Comparison of ENCODE assay signal across 12 cellular contexts in genomic region chr7:73971701-73972341, GRCh38. TPM values are rescaled to one million over a fixed set of nuclear protein-coding genes. Genes with fewer than 3 reads are reported as not detected.
A peak's percentile ranks its signal among the peaks of the same experiment; 100 is the strongest.
DNase-seq lines count a peak whose midpoint lies in the region; ATAC-seq, FAIRE-seq and TF ChIP-seq lines count a peak whose summit lies in the region.
"Had no signal": no experiment of that assay in that cellular context is flagged by ENCODE, and none has a peak within 500 bp of the region (broad histone marks: within the 10 kb centered on the region; RNA-seq: fewer than 3 reads in every experiment).

No MANE protein-coding gene starts in this region.

- DNase-seq in activated effector memory CD4-positive, alpha-beta T cell treated with anti-CD3 and anti-CD28 coated beads, Interleukin-2, amount 50 U/mL, for 16 hours: peak; percentile 56
- no peak for DNase-seq in activated effector memory CD4-positive, alpha-beta T cell treated with Interleukin-2 at 50 U/mL for 16 hours
- DNase-seq in activated CD8-positive, alpha-beta memory T cell treated with anti-CD3 and anti-CD28 coated beads, Interleukin-2, amount 10 ng/mL, durations not matched to agents 7 days and 5 days: peak; percentile 36
- DNase-seq in kidney: peak; percentile 43
- DNase-seq in ureter (ENCODE audit: low spot score): peak; percentile 32
- no peak for DNase-seq in 8988T
- DNase-seq in activated naive CD4-positive, alpha-beta T cell treated with anti-CD3 and anti-CD28 coated beads for 36 hours: no peak
- DNase-seq in GM03348 (ENCODE audit: low spot score): no peak
- DNase-seq: activated CD4-positive, alpha-beta memory T cell treated with anti-CD3 and anti-CD28 coated beads for 36 hours; left cardiac atrium; NCI-H2081 treated with DMSO at 0.1 percent for 48 hours; SIG-M5 had no signal

- H3K27ac Mint-ChIP-seq in activated CD8-positive, alpha-beta memory T cell treated with anti-CD3 and anti-CD28 coated beads, Interleukin-2, amount 10 ng/mL, durations not matched to agents 7 days and 5 days: no peak overlapping the region
- no peak overlapping the region for H3K27ac Mint-ChIP-seq in activated naive CD4-positive, alpha-beta T cell treated with anti-CD3 and anti-CD28 coated beads for 36 hours
- H3K27ac Mint-ChIP-seq: activated CD4-positive, alpha-beta memory T cell treated with anti-CD3 and anti-CD28 coated beads for 36 hours had no signal

- H3K27me3 Mint-ChIP-seq in activated CD8-positive, alpha-beta memory T cell treated with anti-CD3 and anti-CD28 coated beads, Interleukin-2, amount 10 ng/mL, durations not matched to agents 7 days and 5 days: no peaks in the 10 kb centered on the region
- H3K27me3 Mint-ChIP-seq in activated naive CD4-positive, alpha-beta T cell treated with anti-CD3 and anti-CD28 coated beads for 36 hours (ENCODE audit: low read depth): no peaks in the 10 kb centered on the region

- no peaks in the 10 kb centered on the region for H3K36me3 ChIP-seq in kidney (ENCODE audit: control insufficient read depth in 1 of 2, insufficient read depth in 2 of 2, low read length in 2 of 2)

- no peaks in the 10 kb centered on the region for H3K4me1 ChIP-seq in kidney (ENCODE audit: control insufficient read depth in 1 of 2, insufficient read depth in 1 of 2, low read depth in 1 of 2, low read length in 2 of 2)

- ATAC-seq in activated CD8-positive, alpha-beta memory T cell treated with anti-CD3 and anti-CD28 coated beads, Interleukin-2, amount 10 ng/mL, durations not matched to agents 7 days and 5 days: no peak
- ATAC-seq: left cardiac atrium had no signal

- H3K27ac ChIP-seq in kidney (ENCODE audit: low read depth in 2 of 2, low read length in 2 of 2): no peak overlapping the region

- H3K9me3 Mint-ChIP-seq in activated CD8-positive, alpha-beta memory T cell treated with anti-CD3 and anti-CD28 coated beads, Interleukin-2, amount 10 ng/mL, durations not matched to agents 7 days and 5 days (ENCODE audit: low read depth): peaks cover 2% of the 10 kb centered on the region
- no peaks in the 10 kb centered on the region for H3K9me3 Mint-ChIP-seq in activated naive CD4-positive, alpha-beta T cell treated with anti-CD3 and anti-CD28 coated beads for 36 hours
- H3K9me3 Mint-ChIP-seq: activated CD4-positive, alpha-beta memory T cell treated with anti-CD3 and anti-CD28 coated beads for 36 hours had no signal

- TF ChIP-seq CTCF in kidney (IDR thresholded peaks at IDR 0.05; ENCODE audit: borderline replicate concordance, extremely low read depth, insufficient read depth): no peak

- CTCF ChIA-PET in activated CD8-positive, alpha-beta memory T cell treated with anti-CD3 and anti-CD28 coated beads, Interleukin-2, amount 10 ng/mL, durations not matched to agents 7 days and 5 days (lab: Charles Lee): no interaction called here
- CTCF ChIA-PET in activated naive CD4-positive, alpha-beta T cell treated with anti-CD3 and anti-CD28 coated beads for 36 hours (lab: Charles Lee): no interaction called here

- no peaks in the 10 kb centered on the region for H3K9me3 ChIP-seq in kidney (ENCODE audit: control insufficient read depth in 1 of 2, low read length in 2 of 2)

- H3K9ac ChIP-seq in kidney (ENCODE audit: low read length in 2 of 2): no peak overlapping the region

- intact Hi-C loops in kidney (cut with DNase I): no loop called here
- intact Hi-C loops in activated naive CD4-positive, alpha-beta T cell treated with anti-CD3 and anti-CD28 coated beads for 36 hours (cut with micrococcal nuclease): no loop called here

- FAIRE-seq in kidney (lab: Jason Lieb, UNC): no peak

- no peaks in the 10 kb centered on the region for H3K36me3 Mint-ChIP-seq in activated CD8-positive, alpha-beta memory T cell treated with anti-CD3 and anti-CD28 coated beads, Interleukin-2, amount 10 ng/mL, durations not matched to agents 7 days and 5 days
- no peaks in the 10 kb centered on the region for H3K36me3 Mint-ChIP-seq in activated naive CD4-positive, alpha-beta T cell treated with anti-CD3 and anti-CD28 coated beads for 36 hours (ENCODE audit: low read depth)
- H3K36me3 Mint-ChIP-seq: activated CD4-positive, alpha-beta memory T cell treated with anti-CD3 and anti-CD28 coated beads for 36 hours had no signal

- no peak overlapping the region for H3K4me3 Mint-ChIP-seq in activated CD8-positive, alpha-beta memory T cell treated with anti-CD3 and anti-CD28 coated beads, Interleukin-2, amount 10 ng/mL, durations not matched to agents 7 days and 5 days
- H3K4me3 Mint-ChIP-seq in activated naive CD4-positive, alpha-beta T cell treated with anti-CD3 and anti-CD28 coated beads for 36 hours: no peak overlapping the region
- H3K4me3 Mint-ChIP-seq: activated CD4-positive, alpha-beta memory T cell treated with anti-CD3 and anti-CD28 coated beads for 36 hours had no signal

- H3K4me3 ChIP-seq in kidney (ENCODE audit: low read length in 2 of 2): no peak overlapping the region

- H3K4me1 Mint-ChIP-seq in activated CD8-positive, alpha-beta memory T cell treated with anti-CD3 and anti-CD28 coated beads, Interleukin-2, amount 10 ng/mL, durations not matched to agents 7 days and 5 days: peaks cover 8% of the 10 kb centered on the region
- no peaks in the 10 kb centered on the region for H3K4me1 Mint-ChIP-seq in activated naive CD4-positive, alpha-beta T cell treated with anti-CD3 and anti-CD28 coated beads for 36 hours (ENCODE audit: low read depth)

RNA-seq across cellular contexts. Expression of gene ELN, which starts 56.2 kb away (rescaled TPM):
- not detected for total RNA-seq in activated CD8-positive, alpha-beta memory T cell treated with anti-CD3 and anti-CD28 coated beads, Interleukin-2, amount 10 ng/mL, durations not matched to agents 7 days and 5 days
- 44.8 TPM for total RNA-seq in kidney
- 14.9 TPM for polyA plus RNA-seq in kidney (ENCODE audit: insufficient read depth, low read depth, low replicate concordance)
- total RNA-seq in ureter: 31.9 TPM
- under 1 TPM; 0.07 to 0.19 TPM for total RNA-seq in activated naive CD4-positive, alpha-beta T cell treated with anti-CD3 and anti-CD28 coated beads for 36 hours
- total RNA-seq: activated CD4-positive, alpha-beta memory T cell treated with anti-CD3 and anti-CD28 coated beads for 36 hours had no signal

Comparison
In these comparisons a context has a peak if more than half of its experiments do, and no peak if none do; other contexts are left out.
1. DNase-seq: peak in activated effector memory CD4-positive, alpha-beta T cell treated with anti-CD3 and anti-CD28 coated beads, Interleukin-2, amount 50 U/mL, for 16 hours (single experiment), activated CD8-positive, alpha-beta memory T cell treated with anti-CD3 and anti-CD28 coated beads, Interleukin-2, amount 10 ng/mL, durations not matched to agents 7 days and 5 days (single experiment), kidney (single experiment) and ureter (single experiment); none in activated effector memory CD4-positive, alpha-beta T cell treated with Interleukin-2 at 50 U/mL for 16 hours (single experiment), 8988T (single experiment), activated naive CD4-positive, alpha-beta T cell treated with anti-CD3 and anti-CD28 coated beads for 36 hours (single experiment) and GM03348 (single experiment).
2. RNA of gene ELN, which starts 56.2 kb away (total RNA-seq): 44.8 TPM in kidney (single experiment) and 31.9 TPM in ureter (single experiment); 0.07 to 0.19 TPM in activated naive CD4-positive, alpha-beta T cell treated with anti-CD3 and anti-CD28 coated beads for 36 hours and not detected in activated CD8-positive, alpha-beta memory T cell treated with anti-CD3 and anti-CD28 coated beads, Interleukin-2, amount 10 ng/mL, durations not matched to agents 7 days and 5 days; every median in the first group is over 10 times any median in the second.